In genomic region chr14:32080001-32080510, GRCh38 we compare ENCODE assay signal across 1 cellular context.
TF ChIP-seq lines count a peak whose summit lies in the region.

No MANE protein-coding gene starts in this region.

TF ChIP-seq in HepG2, 621 proteins besides CTCF, POLR2A, EP300 and RAD21:
- TF ChIP-seq, protein P1, sequence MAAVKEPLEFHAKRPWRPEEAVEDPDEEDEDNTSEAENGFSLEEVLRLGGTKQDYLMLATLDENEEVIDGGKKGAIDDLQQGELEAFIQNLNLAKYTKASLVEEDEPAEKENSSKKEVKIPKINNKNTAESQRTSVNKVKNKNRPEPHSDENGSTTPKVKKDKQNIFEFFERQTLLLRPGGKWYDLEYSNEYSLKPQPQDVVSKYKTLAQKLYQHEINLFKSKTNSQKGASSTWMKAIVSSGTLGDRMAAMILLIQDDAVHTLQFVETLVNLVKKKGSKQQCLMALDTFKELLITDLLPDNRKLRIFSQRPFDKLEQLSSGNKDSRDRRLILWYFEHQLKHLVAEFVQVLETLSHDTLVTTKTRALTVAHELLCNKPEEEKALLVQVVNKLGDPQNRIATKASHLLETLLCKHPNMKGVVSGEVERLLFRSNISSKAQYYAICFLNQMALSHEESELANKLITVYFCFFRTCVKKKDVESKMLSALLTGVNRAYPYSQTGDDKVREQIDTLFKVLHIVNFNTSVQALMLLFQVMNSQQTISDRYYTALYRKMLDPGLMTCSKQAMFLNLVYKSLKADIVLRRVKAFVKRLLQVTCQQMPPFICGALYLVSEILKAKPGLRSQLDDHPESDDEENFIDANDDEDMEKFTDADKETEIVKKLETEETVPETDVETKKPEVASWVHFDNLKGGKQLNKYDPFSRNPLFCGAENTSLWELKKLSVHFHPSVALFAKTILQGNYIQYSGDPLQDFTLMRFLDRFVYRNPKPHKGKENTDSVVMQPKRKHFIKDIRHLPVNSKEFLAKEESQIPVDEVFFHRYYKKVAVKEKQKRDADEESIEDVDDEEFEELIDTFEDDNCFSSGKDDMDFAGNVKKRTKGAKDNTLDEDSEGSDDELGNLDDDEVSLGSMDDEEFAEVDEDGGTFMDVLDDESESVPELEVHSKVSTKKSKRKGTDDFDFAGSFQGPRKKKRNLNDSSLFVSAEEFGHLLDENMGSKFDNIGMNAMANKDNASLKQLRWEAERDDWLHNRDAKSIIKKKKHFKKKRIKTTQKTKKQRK (IDR thresholded peaks at IDR 0.05; ENCODE audit: low read length): no peak
- no peak for TF ChIP-seq ZNF12 (CRISPR knock-in tag; IDR thresholded peaks at IDR 0.05)
- no peak for TF ChIP-seq RNF219 (CRISPR knock-in tag; IDR thresholded peaks at IDR 0.05)
- TF ChIP-seq NFATC3 (CRISPR knock-in tag; IDR thresholded peaks at IDR 0.05): no peak
- TF ChIP-seq ZNF687 (CRISPR knock-in tag; IDR thresholded peaks at IDR 0.05): no peak
- no peak for TF ChIP-seq DNMT3B (CRISPR knock-in tag; conservative IDR thresholded peaks at IDR 0.05)
- TF ChIP-seq ZNF772 (CRISPR knock-in tag; IDR thresholded peaks at IDR 0.05): no peak
- TF ChIP-seq ZC3H4 (CRISPR knock-in tag; IDR thresholded peaks at IDR 0.05; ENCODE audit: borderline replicate concordance): no peak
- no peak for TF ChIP-seq ZNF33A (CRISPR knock-in tag; IDR thresholded peaks at IDR 0.05; ENCODE audit: borderline replicate concordance)
- TF ChIP-seq ZSCAN31 (CRISPR knock-in tag; IDR thresholded peaks at IDR 0.05; ENCODE audit: low read depth): no peak
- TF ChIP-seq MED8 (CRISPR knock-in tag; IDR thresholded peaks at IDR 0.05; ENCODE audit: insufficient replicate concordance): no peak
- no peak for TF ChIP-seq PITX1 (CRISPR knock-in tag; IDR thresholded peaks at IDR 0.05)
- no peak for TF ChIP-seq MAFK (conservative IDR thresholded peaks at IDR 0.05 in 1 of 2, IDR thresholded peaks at IDR 0.05 in 1 of 2; ENCODE audit: low read length in 2 of 2)
- no peak for TF ChIP-seq AGO1 (IDR thresholded peaks at IDR 0.05; ENCODE audit: low read depth, low read length, poor library complexity, severe bottlenecking)
- no peak for TF ChIP-seq GTF2F1 (IDR thresholded peaks at IDR 0.05; ENCODE audit: low read length)
- TF ChIP-seq ZNF768 (CRISPR knock-in tag; IDR thresholded peaks at IDR 0.05): no peak
- TF ChIP-seq RCOR2 (CRISPR knock-in tag; IDR thresholded peaks at IDR 0.05): no peak
